ENCODE assay signal across 1 cellular context in the genomic region with DNA sequence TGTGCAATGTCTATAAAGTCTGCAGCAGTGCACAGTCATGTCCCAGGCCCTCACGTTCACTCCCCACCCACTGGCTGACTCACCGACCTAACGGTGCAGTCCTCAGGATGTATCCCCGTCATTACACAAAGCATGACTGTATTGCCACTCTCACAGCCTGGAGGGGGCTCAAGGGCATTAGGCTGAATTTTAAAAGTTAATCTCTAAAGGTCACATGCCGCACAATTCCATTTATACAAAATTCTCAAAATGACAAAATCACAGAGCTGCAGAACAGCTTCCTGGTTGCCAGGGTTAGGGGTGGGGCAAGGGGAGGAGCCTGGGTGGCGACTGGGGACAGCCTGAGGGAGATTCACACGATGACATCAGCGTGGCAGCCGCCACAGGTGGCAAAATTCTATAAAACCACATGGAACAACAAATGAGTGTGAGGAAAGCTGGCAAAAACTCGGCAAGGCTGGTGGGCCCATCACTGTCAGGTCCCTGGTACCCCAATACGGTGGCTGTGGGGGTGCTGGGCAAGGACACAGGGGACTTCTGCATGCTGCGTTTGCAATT.
TF ChIP-seq lines count a peak whose summit lies in the region.

No MANE protein-coding gene starts in this region.

TF ChIP-seq in WTC11, 78 proteins besides CTCF, POLR2A, EP300 and RAD21 (continued from another document):
- TF ChIP-seq, protein P1, sequence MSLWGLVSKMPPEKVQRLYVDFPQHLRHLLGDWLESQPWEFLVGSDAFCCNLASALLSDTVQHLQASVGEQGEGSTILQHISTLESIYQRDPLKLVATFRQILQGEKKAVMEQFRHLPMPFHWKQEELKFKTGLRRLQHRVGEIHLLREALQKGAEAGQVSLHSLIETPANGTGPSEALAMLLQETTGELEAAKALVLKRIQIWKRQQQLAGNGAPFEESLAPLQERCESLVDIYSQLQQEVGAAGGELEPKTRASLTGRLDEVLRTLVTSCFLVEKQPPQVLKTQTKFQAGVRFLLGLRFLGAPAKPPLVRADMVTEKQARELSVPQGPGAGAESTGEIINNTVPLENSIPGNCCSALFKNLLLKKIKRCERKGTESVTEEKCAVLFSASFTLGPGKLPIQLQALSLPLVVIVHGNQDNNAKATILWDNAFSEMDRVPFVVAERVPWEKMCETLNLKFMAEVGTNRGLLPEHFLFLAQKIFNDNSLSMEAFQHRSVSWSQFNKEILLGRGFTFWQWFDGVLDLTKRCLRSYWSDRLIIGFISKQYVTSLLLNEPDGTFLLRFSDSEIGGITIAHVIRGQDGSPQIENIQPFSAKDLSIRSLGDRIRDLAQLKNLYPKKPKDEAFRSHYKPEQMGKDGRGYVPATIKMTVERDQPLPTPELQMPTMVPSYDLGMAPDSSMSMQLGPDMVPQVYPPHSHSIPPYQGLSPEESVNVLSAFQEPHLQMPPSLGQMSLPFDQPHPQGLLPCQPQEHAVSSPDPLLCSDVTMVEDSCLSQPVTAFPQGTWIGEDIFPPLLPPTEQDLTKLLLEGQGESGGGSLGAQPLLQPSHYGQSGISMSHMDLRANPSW (CRISPR knock-in tag; conservative IDR thresholded peaks at IDR 0.05; ENCODE audit: low read depth), result no peak
- TF ChIP-seq, protein P2, sequence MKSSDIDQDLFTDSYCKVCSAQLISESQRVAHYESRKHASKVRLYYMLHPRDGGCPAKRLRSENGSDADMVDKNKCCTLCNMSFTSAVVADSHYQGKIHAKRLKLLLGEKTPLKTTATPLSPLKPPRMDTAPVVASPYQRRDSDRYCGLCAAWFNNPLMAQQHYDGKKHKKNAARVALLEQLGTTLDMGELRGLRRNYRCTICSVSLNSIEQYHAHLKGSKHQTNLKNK (CRISPR knock-in tag; IDR thresholded peaks at IDR 0.05), result no peak
- TF ChIP-seq JAZF1 (CRISPR knock-in tag; IDR thresholded peaks at IDR 0.05) (no peak), SMAD3 (CRISPR knock-in tag; IDR thresholded peaks at IDR 0.05; ENCODE audit: borderline replicate concordance) (no peak), ZNF138 (CRISPR knock-in tag; conservative IDR thresholded peaks at IDR 0.05) (no peak)
